In the genomic region with DNA sequence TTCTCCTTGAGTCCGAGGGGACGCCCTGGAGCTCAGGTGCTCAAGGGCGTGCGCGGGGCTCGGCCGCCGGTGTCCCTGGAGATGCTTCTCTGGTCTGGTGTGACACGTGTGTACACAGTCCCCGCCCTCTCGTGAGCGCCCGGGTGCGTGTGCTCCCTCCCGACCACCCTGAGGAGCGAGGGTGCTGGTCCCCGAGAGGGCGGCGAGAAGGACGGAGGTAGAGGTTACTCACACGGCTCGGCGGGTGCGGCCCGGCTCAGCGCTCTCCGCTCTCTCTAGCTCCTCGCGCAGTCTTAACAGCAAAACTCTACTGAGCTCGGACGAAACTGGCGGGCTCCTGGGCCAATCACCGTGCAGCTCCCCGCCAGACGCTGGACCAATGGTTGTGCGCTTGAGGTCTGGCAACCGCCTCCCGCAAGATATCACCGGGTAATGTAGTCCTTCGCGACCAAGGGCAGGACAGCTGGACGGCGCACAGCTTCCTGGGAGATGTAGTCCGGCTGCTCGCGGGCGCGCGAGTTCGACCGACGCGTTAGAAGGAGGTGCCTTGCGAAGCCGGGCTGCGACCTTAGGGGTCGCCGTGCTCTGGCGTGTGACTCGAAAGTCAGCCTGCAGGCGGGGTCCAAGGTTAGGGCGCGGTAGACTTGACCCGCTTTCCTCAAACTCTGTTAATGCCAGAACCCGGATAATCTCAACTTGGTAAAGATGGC, we compare ENCODE assay signal across 8 cellular contexts. TPM values are rescaled to one million over a fixed set of nuclear protein-coding genes. Genes with fewer than 3 reads are reported as not detected.
DNase-seq lines count a peak whose midpoint lies in the region; ATAC-seq and TF ChIP-seq lines count a peak whose summit lies in the region.

A gene (minus strand): TSS at position 312 of the 710 bp plus-strand sequence. CDS start 2,669 bp downstream, outside the sequence.

- H3K27me3 Mint-ChIP-seq in WTC11 (ENCODE audit: low read depth), result no peaks in the 10 kb centered on the region; the same call in 1 of the 2 replicates

- H3K4me3 Mint-ChIP-seq in WTC11, result peak within 1 kb of the TSS; percentile 94

- H3K27ac Mint-ChIP-seq in WTC11, result peak within 1 kb of the TSS; percentile 99

- H3K4me3 ChIP-seq in AG09309 (ENCODE audit: control insufficient read depth, low read depth, low read length) (peak within 1 kb of the TSS; percentile 76), cardiac fibroblast (replicated peaks in 1 of 2; ENCODE audit: low read depth in 2 of 2, low read length in 2 of 2) (peak within 1 kb of the TSS; percentile 89 to 92)

- H3K36me3 Mint-ChIP-seq in WTC11, result peaks cover 11% of the 10 kb centered on the region

- POLR2A ChIA-PET in WTC11 (lab: Charles Lee), result interaction anchor here (0.6 to 1.8 kb wide), 20 partner anchors 8 to 475 kb away, joined by 3 to 24 read pairs (median 4); a partner anchor contains a TSS

- no peaks in the 10 kb centered on the region for H3K9me3 Mint-ChIP-seq in WTC11

- H3K4me1 Mint-ChIP-seq in WTC11, result peaks cover 8% of the 10 kb centered on the region

- no peak for TF ChIP-seq CTCF in AG09309 (IDR thresholded peaks at IDR 0.05; ENCODE audit: control insufficient read depth, insufficient read depth, low read depth, low read length, missing control alignments)
- no peak for TF ChIP-seq CTCF in WTC11 (IDR thresholded peaks at IDR 0.05)
- TF ChIP-seq CTCF in cardiac fibroblast (IDR thresholded peaks at IDR 0.05; ENCODE audit: low read depth, low read length), result no peak

- DNase-seq in AG09309 (ENCODE audit: low read depth) (peak; percentile 95), NCI-H226 (peak; percentile 99), WTC11 (ENCODE audit: low spot score) (peak; percentile 98), cardiac fibroblast (ENCODE audit: low read depth in 2 of 2) (peak; percentile 99), iPS-NIHi7 (ENCODE audit: extremely low spot score) (peak; percentile 99), smooth muscle cell of the brain vasculature (ENCODE audit: low read depth, low spot score) (peak; percentile 96)

- CTCF ChIA-PET in WTC11 (lab: Charles Lee), result interaction anchor here (0.6 to 3.7 kb wide), 57 partner anchors 11 to 541 kb away, joined by 3 to 106 read pairs (median 5); a partner anchor contains a TSS

- ATAC-seq in GM18909 (IDR thresholded peaks at IDR 0.05; ENCODE audit: poor library complexity, unreplicated experiment), result peak; percentile 94
- ATAC-seq in HG03175 (IDR thresholded peaks at IDR 0.05; ENCODE audit: unreplicated experiment), result peak; percentile 93
- peak; percentile 98 for ATAC-seq in WTC11

TF ChIP-seq in WTC11, 78 proteins besides CTCF, POLR2A, EP300 and RAD21 (continues in another document):
- no peak for TF ChIP-seq JAZF1 (CRISPR knock-in tag; IDR thresholded peaks at IDR 0.05)
- TF ChIP-seq, protein P1, sequence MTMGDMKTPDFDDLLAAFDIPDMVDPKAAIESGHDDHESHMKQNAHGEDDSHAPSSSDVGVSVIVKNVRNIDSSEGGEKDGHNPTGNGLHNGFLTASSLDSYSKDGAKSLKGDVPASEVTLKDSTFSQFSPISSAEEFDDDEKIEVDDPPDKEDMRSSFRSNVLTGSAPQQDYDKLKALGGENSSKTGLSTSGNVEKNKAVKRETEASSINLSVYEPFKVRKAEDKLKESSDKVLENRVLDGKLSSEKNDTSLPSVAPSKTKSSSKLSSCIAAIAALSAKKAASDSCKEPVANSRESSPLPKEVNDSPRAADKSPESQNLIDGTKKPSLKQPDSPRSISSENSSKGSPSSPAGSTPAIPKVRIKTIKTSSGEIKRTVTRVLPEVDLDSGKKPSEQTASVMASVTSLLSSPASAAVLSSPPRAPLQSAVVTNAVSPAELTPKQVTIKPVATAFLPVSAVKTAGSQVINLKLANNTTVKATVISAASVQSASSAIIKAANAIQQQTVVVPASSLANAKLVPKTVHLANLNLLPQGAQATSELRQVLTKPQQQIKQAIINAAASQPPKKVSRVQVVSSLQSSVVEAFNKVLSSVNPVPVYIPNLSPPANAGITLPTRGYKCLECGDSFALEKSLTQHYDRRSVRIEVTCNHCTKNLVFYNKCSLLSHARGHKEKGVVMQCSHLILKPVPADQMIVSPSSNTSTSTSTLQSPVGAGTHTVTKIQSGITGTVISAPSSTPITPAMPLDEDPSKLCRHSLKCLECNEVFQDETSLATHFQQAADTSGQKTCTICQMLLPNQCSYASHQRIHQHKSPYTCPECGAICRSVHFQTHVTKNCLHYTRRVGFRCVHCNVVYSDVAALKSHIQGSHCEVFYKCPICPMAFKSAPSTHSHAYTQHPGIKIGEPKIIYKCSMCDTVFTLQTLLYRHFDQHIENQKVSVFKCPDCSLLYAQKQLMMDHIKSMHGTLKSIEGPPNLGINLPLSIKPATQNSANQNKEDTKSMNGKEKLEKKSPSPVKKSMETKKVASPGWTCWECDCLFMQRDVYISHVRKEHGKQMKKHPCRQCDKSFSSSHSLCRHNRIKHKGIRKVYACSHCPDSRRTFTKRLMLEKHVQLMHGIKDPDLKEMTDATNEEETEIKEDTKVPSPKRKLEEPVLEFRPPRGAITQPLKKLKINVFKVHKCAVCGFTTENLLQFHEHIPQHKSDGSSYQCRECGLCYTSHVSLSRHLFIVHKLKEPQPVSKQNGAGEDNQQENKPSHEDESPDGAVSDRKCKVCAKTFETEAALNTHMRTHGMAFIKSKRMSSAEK (CRISPR knock-in tag; IDR thresholded peaks at IDR 0.05; ENCODE audit: borderline replicate concordance), result no peak
- no peak for TF ChIP-seq CBFB (CRISPR knock-in tag; IDR thresholded peaks at IDR 0.05; ENCODE audit: low read depth)
- TF ChIP-seq, protein P2, sequence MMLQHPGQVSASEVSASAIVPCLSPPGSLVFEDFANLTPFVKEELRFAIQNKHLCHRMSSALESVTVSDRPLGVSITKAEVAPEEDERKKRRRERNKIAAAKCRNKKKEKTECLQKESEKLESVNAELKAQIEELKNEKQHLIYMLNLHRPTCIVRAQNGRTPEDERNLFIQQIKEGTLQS (CRISPR knock-in tag; conservative IDR thresholded peaks at IDR 0.05), result no peak
- TF ChIP-seq ZNF232 (CRISPR knock-in tag; IDR thresholded peaks at IDR 0.05), result 0 out of 2 replicates have a peak, but pooled peaks have one; percentile 26
- no peak for TF ChIP-seq MXD4 (CRISPR knock-in tag; IDR thresholded peaks at IDR 0.05; ENCODE audit: borderline replicate concordance)
- TF ChIP-seq NFE2L1 (CRISPR knock-in tag; IDR thresholded peaks at IDR 0.05), result no peak
- TF ChIP-seq, protein P3, sequence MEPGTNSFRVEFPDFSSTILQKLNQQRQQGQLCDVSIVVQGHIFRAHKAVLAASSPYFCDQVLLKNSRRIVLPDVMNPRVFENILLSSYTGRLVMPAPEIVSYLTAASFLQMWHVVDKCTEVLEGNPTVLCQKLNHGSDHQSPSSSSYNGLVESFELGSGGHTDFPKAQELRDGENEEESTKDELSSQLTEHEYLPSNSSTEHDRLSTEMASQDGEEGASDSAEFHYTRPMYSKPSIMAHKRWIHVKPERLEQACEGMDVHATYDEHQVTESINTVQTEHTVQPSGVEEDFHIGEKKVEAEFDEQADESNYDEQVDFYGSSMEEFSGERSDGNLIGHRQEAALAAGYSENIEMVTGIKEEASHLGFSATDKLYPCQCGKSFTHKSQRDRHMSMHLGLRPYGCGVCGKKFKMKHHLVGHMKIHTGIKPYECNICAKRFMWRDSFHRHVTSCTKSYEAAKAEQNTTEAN (CRISPR knock-in tag; IDR thresholded peaks at IDR 0.05), result 0 out of 2 replicates have a peak, but pooled peaks have one; percentile 71
- TF ChIP-seq, protein P4, sequence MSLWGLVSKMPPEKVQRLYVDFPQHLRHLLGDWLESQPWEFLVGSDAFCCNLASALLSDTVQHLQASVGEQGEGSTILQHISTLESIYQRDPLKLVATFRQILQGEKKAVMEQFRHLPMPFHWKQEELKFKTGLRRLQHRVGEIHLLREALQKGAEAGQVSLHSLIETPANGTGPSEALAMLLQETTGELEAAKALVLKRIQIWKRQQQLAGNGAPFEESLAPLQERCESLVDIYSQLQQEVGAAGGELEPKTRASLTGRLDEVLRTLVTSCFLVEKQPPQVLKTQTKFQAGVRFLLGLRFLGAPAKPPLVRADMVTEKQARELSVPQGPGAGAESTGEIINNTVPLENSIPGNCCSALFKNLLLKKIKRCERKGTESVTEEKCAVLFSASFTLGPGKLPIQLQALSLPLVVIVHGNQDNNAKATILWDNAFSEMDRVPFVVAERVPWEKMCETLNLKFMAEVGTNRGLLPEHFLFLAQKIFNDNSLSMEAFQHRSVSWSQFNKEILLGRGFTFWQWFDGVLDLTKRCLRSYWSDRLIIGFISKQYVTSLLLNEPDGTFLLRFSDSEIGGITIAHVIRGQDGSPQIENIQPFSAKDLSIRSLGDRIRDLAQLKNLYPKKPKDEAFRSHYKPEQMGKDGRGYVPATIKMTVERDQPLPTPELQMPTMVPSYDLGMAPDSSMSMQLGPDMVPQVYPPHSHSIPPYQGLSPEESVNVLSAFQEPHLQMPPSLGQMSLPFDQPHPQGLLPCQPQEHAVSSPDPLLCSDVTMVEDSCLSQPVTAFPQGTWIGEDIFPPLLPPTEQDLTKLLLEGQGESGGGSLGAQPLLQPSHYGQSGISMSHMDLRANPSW (CRISPR knock-in tag; conservative IDR thresholded peaks at IDR 0.05; ENCODE audit: low read depth), result no peak
- no peak for TF ChIP-seq ESRRA (CRISPR knock-in tag; IDR thresholded peaks at IDR 0.05; ENCODE audit: borderline replicate concordance)
- TF ChIP-seq, protein P5, sequence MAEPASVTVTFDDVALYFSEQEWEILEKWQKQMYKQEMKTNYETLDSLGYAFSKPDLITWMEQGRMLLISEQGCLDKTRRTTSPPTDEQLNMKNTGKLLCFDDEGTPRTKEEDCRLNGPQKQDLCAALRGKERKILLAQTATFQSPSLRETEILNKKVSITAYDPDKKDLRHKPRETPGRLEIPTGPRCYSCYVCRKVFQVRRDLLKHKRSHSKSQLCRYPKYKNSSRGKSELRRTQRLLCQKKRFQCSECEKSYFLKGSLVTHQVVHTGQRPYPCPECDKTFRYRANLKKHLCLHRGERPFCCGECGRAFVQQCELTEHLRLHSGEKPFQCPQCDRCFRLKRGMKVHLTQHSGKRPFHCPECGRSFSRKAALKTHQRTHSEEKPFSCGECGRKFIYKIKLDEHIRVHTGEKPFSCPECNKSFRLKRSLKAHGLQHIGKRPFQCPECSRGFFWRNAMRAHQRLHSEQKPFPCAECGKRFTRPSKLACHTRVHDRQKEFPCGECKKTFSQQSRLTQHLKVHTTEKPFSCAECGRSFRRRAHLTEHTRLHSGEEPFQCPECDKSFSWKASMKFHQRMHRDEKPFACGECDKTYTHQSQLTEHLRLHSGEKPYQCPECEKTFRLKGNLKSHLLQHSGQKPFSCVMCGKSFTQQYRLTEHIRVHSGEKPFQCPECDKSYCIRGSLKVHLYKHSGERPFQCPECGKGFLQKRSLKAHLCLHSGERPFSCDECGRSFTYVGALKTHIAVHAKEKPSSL (CRISPR knock-in tag; conservative IDR thresholded peaks at IDR 0.05), result no peak
- TF ChIP-seq ETV6 (CRISPR knock-in tag; IDR thresholded peaks at IDR 0.05), result peak; percentile 56; the same call in 1 of the 2 replicates

RNA-seq across cellular contexts. Expression of the gene that starts here (rescaled TPM):
- total RNA-seq in WTC11 (2021), result 22.6 to 27.7 TPM (median 23.0 TPM) in 3 replicates

Comparison
In these comparisons a context has a peak if more than half of its experiments do, and no peak if none do; other contexts are left out.
1. Peak in every context shown above with its lines: DNase-seq, ATAC-seq and H3K4me3 ChIP-seq.